16 cellular contexts compared by ENCODE assay signal in the genomic region with DNA sequence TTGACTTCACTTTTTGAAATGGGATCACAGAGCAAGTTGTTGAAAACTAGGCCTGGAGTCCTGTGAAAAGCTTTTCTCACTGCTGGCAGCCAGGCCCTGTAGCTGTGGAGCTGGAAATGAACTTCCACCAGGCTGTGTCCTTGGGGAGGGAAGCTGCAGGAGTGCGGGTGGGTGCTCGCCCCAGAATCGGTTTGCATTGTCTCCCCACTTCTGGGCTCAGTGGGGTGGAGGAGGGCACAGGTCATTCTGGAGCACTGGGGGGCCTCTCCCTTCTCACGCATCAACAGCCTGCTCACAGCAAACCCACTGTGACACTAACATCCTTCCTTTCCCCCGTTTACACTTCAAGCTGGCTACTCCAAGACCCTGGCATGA. TPM values are rescaled to one million over a fixed set of nuclear protein-coding genes. Genes with fewer than 3 reads are reported as not detected.
DNase-seq lines count a peak whose midpoint lies in the region; ATAC-seq and TF ChIP-seq lines count a peak whose summit lies in the region.
"Had no signal": no experiment of that assay in that cellular context is flagged by ENCODE, and none has a peak within 500 bp of the region (broad histone marks: within the 10 kb centered on the region; RNA-seq: fewer than 3 reads in every experiment).

No MANE protein-coding gene starts in this region.

- TF ChIP-seq CTCF in suprapubic skin (IDR thresholded peaks at IDR 0.05) (no peak), sigmoid colon (IDR thresholded peaks at IDR 0.05) (no peak)

- TF ChIP-seq POLR2A in suprapubic skin (IDR thresholded peaks at IDR 0.05) (no peak), sigmoid colon (IDR thresholded peaks at IDR 0.05) (no peak)

- no peak for ATAC-seq in activated CD8-positive, alpha-beta memory T cell treated with anti-CD3 and anti-CD28 coated beads, Interleukin-2, amount 10 ng/mL, durations not matched to agents 7 days and 5 days
- ATAC-seq in central memory CD8-positive, alpha-beta T cell (replicated peaks; ENCODE audit: extremely low read depth, poor library complexity, severe bottlenecking) = no peak
- ATAC-seq in left lobe of liver (no peak), GM21576 (IDR thresholded peaks at IDR 0.05; ENCODE audit: unreplicated experiment) (no peak)

- CTCF ChIA-PET in activated CD8-positive, alpha-beta memory T cell treated with anti-CD3 and anti-CD28 coated beads, Interleukin-2, amount 10 ng/mL, durations not matched to agents 7 days and 5 days (lab: Charles Lee) = no interaction called here

- TF ChIP-seq EP300 in suprapubic skin (IDR thresholded peaks at IDR 0.05) = no peak
- TF ChIP-seq EP300 in sigmoid colon (IDR thresholded peaks at IDR 0.05) = no peak

- H3K9me3 ChIP-seq in suprapubic skin (no peaks in the 10 kb centered on the region), sigmoid colon (no peaks in the 10 kb centered on the region)
- H3K9me3 ChIP-seq: BLaER1, Caco-2 had no signal

- peak; percentile 35 for DNase-seq in activated CD8-positive, alpha-beta memory T cell treated with anti-CD3 and anti-CD28 coated beads for 24 hours
- DNase-seq in activated CD8-positive, alpha-beta memory T cell treated with anti-CD3 and anti-CD28 coated beads, Interleukin-2, amount 10 ng/mL, durations not matched to agents 7 days and 5 days = no peak
- peak in 1 of 2 donors; percentile 2 for DNase-seq in central memory CD8-positive, alpha-beta T cell (ENCODE audit: low spot score in 2 of 2)
- DNase-seq in left lobe of liver (ENCODE audit: low spot score) (peak; percentile 24), suprapubic skin (ENCODE audit: low spot score in 2 of 2) (peak; percentile 16 to 25), sigmoid colon (no peak)
- no peak for DNase-seq in effector CD8-positive, alpha-beta T cell (lab: John Stamatoyannopoulos, UW)
- DNase-seq: 8988T; AML-193; Caco-2; CD8-positive, alpha-beta memory T cell; GDM1; HCEC 1CT; HFFc6 had no signal

- H3K36me3 Mint-ChIP-seq in activated CD8-positive, alpha-beta memory T cell treated with anti-CD3 and anti-CD28 coated beads, Interleukin-2, amount 10 ng/mL, durations not matched to agents 7 days and 5 days = no peaks in the 10 kb centered on the region
- peaks cover 12% of the 10 kb centered on the region for H3K36me3 Mint-ChIP-seq in central memory CD8-positive, alpha-beta T cell (ENCODE audit: insufficient read depth)
- H3K36me3 Mint-ChIP-seq: CD8-positive, alpha-beta memory T cell had no signal

- H3K27ac Mint-ChIP-seq in activated CD8-positive, alpha-beta memory T cell treated with anti-CD3 and anti-CD28 coated beads, Interleukin-2, amount 10 ng/mL, durations not matched to agents 7 days and 5 days = no peak overlapping the region
- peak overlapping the region; percentile 72 for H3K27ac Mint-ChIP-seq in central memory CD8-positive, alpha-beta T cell (ENCODE audit: low read depth)
- H3K27ac Mint-ChIP-seq: HFFc6 had no signal

- no peak overlapping the region for H3K4me3 Mint-ChIP-seq in activated CD8-positive, alpha-beta memory T cell treated with anti-CD3 and anti-CD28 coated beads, Interleukin-2, amount 10 ng/mL, durations not matched to agents 7 days and 5 days
- peak overlapping the region; percentile 33 for H3K4me3 Mint-ChIP-seq in central memory CD8-positive, alpha-beta T cell
- H3K4me3 Mint-ChIP-seq: HFFc6 had no signal

- intact Hi-C loops in sigmoid colon (cut with DNase I) = no loop called here

- no peaks in the 10 kb centered on the region for H3K9me3 Mint-ChIP-seq in activated CD8-positive, alpha-beta memory T cell treated with anti-CD3 and anti-CD28 coated beads, Interleukin-2, amount 10 ng/mL, durations not matched to agents 7 days and 5 days (ENCODE audit: low read depth)
- no peaks in the 10 kb centered on the region for H3K9me3 Mint-ChIP-seq in central memory CD8-positive, alpha-beta T cell
- H3K9me3 Mint-ChIP-seq: CD8-positive, alpha-beta memory T cell had no signal

- H3K27ac ChIP-seq in suprapubic skin (no peak overlapping the region), sigmoid colon (no peak overlapping the region)
- H3K27ac ChIP-seq: BLaER1 had no signal

- H3K4me1 Mint-ChIP-seq in activated CD8-positive, alpha-beta memory T cell treated with anti-CD3 and anti-CD28 coated beads, Interleukin-2, amount 10 ng/mL, durations not matched to agents 7 days and 5 days = peaks cover 20% of the 10 kb centered on the region
- H3K4me1 Mint-ChIP-seq in central memory CD8-positive, alpha-beta T cell = peaks cover 34% of the 10 kb centered on the region

- H3K4me3 ChIP-seq in suprapubic skin = no peak overlapping the region
- H3K4me3 ChIP-seq in sigmoid colon = no peak overlapping the region
- H3K4me3 ChIP-seq: BLaER1 had no signal

- no peaks in the 10 kb centered on the region for H3K4me1 ChIP-seq in suprapubic skin
- H3K4me1 ChIP-seq in sigmoid colon = no peaks in the 10 kb centered on the region
- H3K4me1 ChIP-seq: Caco-2 had no signal

- H3K36me3 ChIP-seq in suprapubic skin = no peaks in the 10 kb centered on the region
- peaks cover 0 to 51% (median 0%) of the 10 kb centered on the region in 4 donors for H3K36me3 ChIP-seq in sigmoid colon
- H3K36me3 ChIP-seq: BLaER1 had no signal

- WGBS in suprapubic skin = 73% methylated on average over 2 of the region's 5 CpGs
- 84 to 94% methylated on average over 5 of the region's 5 CpGs for WGBS in sigmoid colon, 2 donors

- H3K27me3 Mint-ChIP-seq in activated CD8-positive, alpha-beta memory T cell treated with anti-CD3 and anti-CD28 coated beads, Interleukin-2, amount 10 ng/mL, durations not matched to agents 7 days and 5 days = no peaks in the 10 kb centered on the region
- H3K27me3 Mint-ChIP-seq in central memory CD8-positive, alpha-beta T cell = no peaks in the 10 kb centered on the region

- H3K27me3 ChIP-seq in suprapubic skin (no peaks in the 10 kb centered on the region), sigmoid colon (no peaks in the 10 kb centered on the region)
- H3K27me3 ChIP-seq: BLaER1 had no signal

RNA-seq across cellular contexts. Expression of a gene that starts 15.2 kb away (rescaled TPM):
- 1 to 10 TPM; 1.3 to 2.0 TPM for total RNA-seq in activated CD8-positive, alpha-beta memory T cell treated with anti-CD3 and anti-CD28 coated beads, Interleukin-2, amount 10 ng/mL, durations not matched to agents 7 days and 5 days
- total RNA-seq in left lobe of liver (0.48 TPM), suprapubic skin (10 to 100 TPM; 11.5 to 28.3 (median 21.8) TPM), sigmoid colon (100 to 1,000 TPM in 1 of 4 donors, 10 to 100 TPM in 3; 30.8 to 108 (median 51.0) TPM)
- 10 to 100 TPM in 1 of 3 donors, 1 to 10 TPM in 2; 4.2 to 16.5 (median 6.0) TPM for polyA plus RNA-seq in sigmoid colon
- total RNA-seq: HFFc6 had no signal

Comparison
In these comparisons a context has a peak if more than half of its experiments do, and no peak if none do; other contexts are left out.
1. DNase-seq: peak in activated CD8-positive, alpha-beta memory T cell treated with anti-CD3 and anti-CD28 coated beads for 24 hours (single experiment), left lobe of liver (single experiment) and suprapubic skin (2 of 2); none in activated CD8-positive, alpha-beta memory T cell treated with anti-CD3 and anti-CD28 coated beads, Interleukin-2, amount 10 ng/mL, durations not matched to agents 7 days and 5 days (single experiment), effector CD8-positive, alpha-beta T cell (single experiment) and sigmoid colon (single experiment).